1 cellular context compared by ENCODE assay signal in genomic region chr1:27504588-27505419, GRCh38.
TF ChIP-seq lines count a peak whose summit lies in the region.

No MANE protein-coding gene starts in this region.

TF ChIP-seq in HepG2, 621 proteins besides CTCF, POLR2A, EP300 and RAD21 (continued from another document and continues in another):
- no peak for TF ChIP-seq AKNA (CRISPR knock-in tag; IDR thresholded peaks at IDR 0.05; ENCODE audit: borderline replicate concordance)
- TF ChIP-seq GRHL1 (CRISPR knock-in tag; conservative IDR thresholded peaks at IDR 0.05): no peak
- TF ChIP-seq ZKSCAN5 (CRISPR knock-in tag; IDR thresholded peaks at IDR 0.05): no peak
- peak; percentile 77; the same call in 1 of the 2 replicates for TF ChIP-seq ZNF160 (CRISPR knock-in tag; IDR thresholded peaks at IDR 0.05)
- no peak; the same call in 1 of the 2 replicates for TF ChIP-seq ATF2 (CRISPR knock-in tag; IDR thresholded peaks at IDR 0.05)
- no peak for TF ChIP-seq ZSCAN22 (CRISPR knock-in tag; IDR thresholded peaks at IDR 0.05)
- TF ChIP-seq ZNF713 (CRISPR knock-in tag; IDR thresholded peaks at IDR 0.05): no peak
- TF ChIP-seq PBX3 (CRISPR knock-in tag; IDR thresholded peaks at IDR 0.05; ENCODE audit: borderline replicate concordance): no peak
- no peak for TF ChIP-seq GABPA (IDR thresholded peaks at IDR 0.05; ENCODE audit: low read depth, low read length)
- TF ChIP-seq GABPA (CRISPR knock-in tag; IDR thresholded peaks at IDR 0.05; ENCODE audit: low read depth): peak; percentile 56
- TF ChIP-seq NR3C1 (CRISPR knock-in tag; IDR thresholded peaks at IDR 0.05): no peak
- TF ChIP-seq ZNF572 (CRISPR knock-in tag; IDR thresholded peaks at IDR 0.05): no peak
- TF ChIP-seq ZNF609 (CRISPR knock-in tag; IDR thresholded peaks at IDR 0.05; ENCODE audit: borderline replicate concordance): peak; percentile 71; the same call in 1 of the 2 replicates
- TF ChIP-seq HBP1 (CRISPR knock-in tag; IDR thresholded peaks at IDR 0.05; ENCODE audit: low read depth): peak; percentile 34; the same call in 1 of the 2 replicates
- TF ChIP-seq ZNF275 (CRISPR knock-in tag; IDR thresholded peaks at IDR 0.05; ENCODE audit: borderline replicate concordance): no peak; the same call in 1 of the 2 replicates
- no peak for TF ChIP-seq ZNF383 (CRISPR knock-in tag; IDR thresholded peaks at IDR 0.05; ENCODE audit: borderline replicate concordance)
- no peak for TF ChIP-seq MYPOP (CRISPR knock-in tag; IDR thresholded peaks at IDR 0.05)
- 0 out of 2 replicates have a peak, but pooled peaks have one; percentile 48 for TF ChIP-seq ARID2 (CRISPR knock-in tag; IDR thresholded peaks at IDR 0.05; ENCODE audit: borderline replicate concordance)
- no peak for TF ChIP-seq ZNF550 (CRISPR knock-in tag; IDR thresholded peaks at IDR 0.05; ENCODE audit: borderline replicate concordance)
- peak; percentile 52; the same call in 1 of the 2 replicates for TF ChIP-seq ZBTB25 (CRISPR knock-in tag; IDR thresholded peaks at IDR 0.05)
- TF ChIP-seq TEAD3 (CRISPR knock-in tag; optimal IDR thresholded peaks at IDR 0.05; ENCODE audit: borderline replicate concordance): peak; percentile 78
- TF ChIP-seq NFRKB (IDR thresholded peaks at IDR 0.05): no peak
- peak; percentile 56; the same call in 1 of the 2 replicates for TF ChIP-seq ZNF501 (CRISPR knock-in tag; IDR thresholded peaks at IDR 0.05)
- TF ChIP-seq SRY (CRISPR knock-in tag; IDR thresholded peaks at IDR 0.05): no peak
- TF ChIP-seq POGK (CRISPR knock-in tag; conservative IDR thresholded peaks at IDR 0.05): peak; percentile 89
- peak; percentile 53; the same call in 1 of the 2 replicates for TF ChIP-seq THAP9 (CRISPR knock-in tag; IDR thresholded peaks at IDR 0.05; ENCODE audit: borderline replicate concordance)
- TF ChIP-seq RNF2 (conservative IDR thresholded peaks at IDR 0.05; ENCODE audit: low read depth): 0 out of 2 replicates have a peak, but pooled peaks have one; percentile 18
